In genomic region chr18:44060197-44060596, GRCh38 we compare ENCODE assay signal across 25 cellular contexts.
"Had no signal": no experiment of that assay in that cellular context is flagged by ENCODE, and none has a peak within 500 bp of the region (broad histone marks: within the 10 kb centered on the region; RNA-seq: fewer than 3 reads in every experiment).

No MANE protein-coding gene starts in this region.

- FAIRE-seq: small intestine had no signal

- H3K4me1 ChIP-seq: heart left ventricle, lower lobe of right lung, neural progenitor cell, right atrium auricular region, sigmoid colon, suprapubic skin, uterus had no signal

- H3K4me3 ChIP-seq: heart left ventricle, lower lobe of right lung, neural progenitor cell, ovary, right atrium auricular region, sigmoid colon, suprapubic skin, thoracic aorta, tibial artery, uterus had no signal

- DNase-seq: glutamatergic neuron; hypothalamus; islet precursor cell; kidney glomerular epithelial cell; left cardiac atrium; lower lobe of right lung; mammary epithelial cell; mesendoderm; naive B cell; natural killer cell; nephron progenitor cell; ovary; sigmoid colon; small intestine; stimulated activated CD4-positive, alpha-beta T cell treated with anti-CD3 and anti-CD28 coated beads, Interleukin-2, amount 100 ng/mL, for 24 hours; stimulated activated CD4-positive, alpha-beta T cell treated with anti-CD3 and anti-CD28 coated beads, Interleukin-4, amount 100 ng/mL, for 1 hour; stimulated activated naive CD4-positive, alpha-beta T cell treated with Interleukin-2 at 50 U/mL for 16 hours; tibial artery; uterus had no signal

- H3K27ac ChIP-seq: heart left ventricle, lower lobe of right lung, neural progenitor cell, ovary, right atrium auricular region, sigmoid colon, suprapubic skin, thoracic aorta, tibial artery, uterus had no signal

- H3K4me2 ChIP-seq: neural progenitor cell had no signal

- H3K9me3 ChIP-seq: heart left ventricle, lower lobe of right lung, ovary, right atrium auricular region, sigmoid colon, suprapubic skin, thoracic aorta, tibial artery, uterus had no signal

- H3K27me3 ChIP-seq: heart left ventricle, neural progenitor cell, ovary, right atrium auricular region, sigmoid colon, suprapubic skin, tibial artery, uterus had no signal

- H3K36me3 ChIP-seq: heart left ventricle, lower lobe of right lung, neural progenitor cell, ovary, right atrium auricular region, sigmoid colon, suprapubic skin, thoracic aorta, tibial artery, uterus had no signal

- ATAC-seq: heart left ventricle, left cardiac atrium, left lobe of liver, natural killer cell had no signal

- H3K9ac ChIP-seq: neural progenitor cell had no signal

- H2AFZ ChIP-seq: neural progenitor cell had no signal
